In genomic region chr4:153116101-153116680, GRCh38 we compare ENCODE assay signal across 8 cellular contexts.
DNase-seq lines count a peak whose midpoint lies in the region; ATAC-seq and TF ChIP-seq lines count a peak whose summit lies in the region.

No MANE protein-coding gene starts in this region.

- peak overlapping the region; percentile 27 for H2BK20ac ChIP-seq in IMR-90 (ENCODE audit: low read depth, low read length)

- H3K27me3 Mint-ChIP-seq in CD4-positive, alpha-beta T cell, result no peaks in the 10 kb centered on the region

- H2BK120ac ChIP-seq in IMR-90 (ENCODE audit: low read depth, low read length), result peak overlapping the region; percentile 42

- H3K9me1 ChIP-seq in IMR-90 (ENCODE audit: insufficient read depth, low read length), result peaks cover 6% of the 10 kb centered on the region

- H3K4me3 ChIP-seq in IMR-90 (ENCODE audit: insufficient read depth, low read depth, low read length) (no peak overlapping the region), coronary artery (peak overlapping the region; percentile 55), ovary (peak overlapping the region; percentile 3), H7 (ENCODE audit: insufficient read depth, low read depth, low read length) (no peak overlapping the region)

- H3K36me3 ChIP-seq in IMR-90 (ENCODE audit: control insufficient read depth, insufficient read depth, low read length) (no peaks in the 10 kb centered on the region), ovary (no peaks in the 10 kb centered on the region), H7 (replicated peaks; ENCODE audit: control insufficient read depth, insufficient read depth, low read length) (no peaks in the 10 kb centered on the region)

- H2AK5ac ChIP-seq in IMR-90 (ENCODE audit: low read depth, low read length), result no peak overlapping the region; the same call in 1 of the 2 replicates

- CTCF ChIA-PET in CD4-positive, alpha-beta T cell (lab: Charles Lee), result interaction anchor here (0.7 to 9.1 kb wide), 3 partner anchors 12 to 517 kb away, joined by 3 to 77 read pairs (median 20); no protein-coding TSS in a partner anchor
- CTCF ChIA-PET in IMR-90 (lab: Yijun Ruan, JAX), result no interaction called here

- H3K14ac ChIP-seq in IMR-90 (replicated peaks; ENCODE audit: low read depth, low read length), result no peak overlapping the region

- dilution Hi-C loops in IMR-90 (cut with HindIII; ENCODE audit: low sequenced_read_pairs, unreplicated experiment), result no loop called here

- H4K91ac ChIP-seq in IMR-90 (ENCODE audit: insufficient read depth, low read depth, low read length), result no peak overlapping the region

- H3K4me3 Mint-ChIP-seq in CD4-positive, alpha-beta T cell, result no peak overlapping the region

- H4K8ac ChIP-seq in IMR-90 (ENCODE audit: low read depth in 2 of 2, low read length in 2 of 2), result 0 out of 4 replicates have a peak overlapping the region, but pooled peaks of 1 of the 2 experiments have one; percentile 23

- intact Hi-C loops in CD4-positive, alpha-beta T cell (cut with DNase I, micrococcal nuclease), result loop anchor here in 1 of 2 experiments (10.0 kb wide), 1 partner anchor 1011 kb away; no protein-coding TSS in a partner anchor
- intact Hi-C loops in IMR-90 (cut with micrococcal nuclease), result no loop called here
- intact Hi-C loops in ovary (cut with DNase I), result no loop called here

- no peaks in the 10 kb centered on the region for H3K9me3 Mint-ChIP-seq in CD4-positive, alpha-beta T cell

- POLR2A ChIA-PET in CD4-positive, alpha-beta T cell (lab: Charles Lee), result interaction anchor here (1.2 to 5.7 kb wide), 6 partner anchors 10 to 337 kb away, joined by 5 to 60 read pairs (median 9); partner anchors contain the start of genes ARFIP1 and TIGD4
- POLR2A ChIA-PET in IMR-90 (lab: Charles Lee; ENCODE audit: unreplicated experiment), result interaction anchor here (0.6 kb wide), 1 partner anchor 1100 kb away, joined by 6 read pairs; no protein-coding TSS in a partner anchor

- no peak for TF ChIP-seq EP300 in ovary (IDR thresholded peaks at IDR 0.05)

- H3K4me1 Mint-ChIP-seq in CD4-positive, alpha-beta T cell (ENCODE audit: low read depth), result peaks cover 10% of the 10 kb centered on the region

- no peaks in the 10 kb centered on the region; the same call in 1 of the 2 replicates for H4K20me1 ChIP-seq in IMR-90 (ENCODE audit: insufficient read depth, low read length)

- no peaks in the 10 kb centered on the region for H3K36me3 Mint-ChIP-seq in CD4-positive, alpha-beta T cell (ENCODE audit: low read depth)

- 90% methylated on average over 2 of the region's 6 CpGs; no CpG with 5 or more reads in 1 of the 2 experiments for WGBS in IMR-90 (ENCODE audit: extremely low coverage in 2 of 2, insufficient read length in 1 of 2), 2 experiments
- WGBS in ovary, 3 donors, result 57 to 64% (median 63%) methylated on average over 6 of the region's 6 CpGs

- H3K9ac ChIP-seq in IMR-90 (ENCODE audit: low read depth, low read length), result no peak overlapping the region

- in situ Hi-C loops in IMR-90 (cut with MboI; ENCODE audit: low sequenced_read_pairs) (no loop called here), ACHN (cut with HindIII; ENCODE audit: low pct_ligation_motif_present, low pct_unique_long_range_greater_than_20kb, low sequenced_read_pairs) (no loop called here)

- peak overlapping the region; percentile 80 for H3K4me2 ChIP-seq in IMR-90 (ENCODE audit: low read depth, low read length)

- peaks cover 11% of the 10 kb centered on the region for H3K4me1 ChIP-seq in IMR-90 (ENCODE audit: control insufficient read depth, insufficient read depth, low read length)
- no peaks in the 10 kb centered on the region for H3K4me1 ChIP-seq in ovary (ENCODE audit: insufficient read depth)

- TF ChIP-seq RAD21 in IMR-90 (IDR thresholded peaks at IDR 0.05; ENCODE audit: low read length), result no peak

- no peak overlapping the region for H3K18ac ChIP-seq in IMR-90 (ENCODE audit: low read depth, low read length)

- TF ChIP-seq CTCF in CD4-positive, alpha-beta T cell (IDR thresholded peaks at IDR 0.05), result no peak
- no peak for TF ChIP-seq CTCF in IMR-90 (conservative IDR thresholded peaks at IDR 0.05; ENCODE audit: low read depth, low read length)
- no peak for TF ChIP-seq CTCF in coronary artery (IDR thresholded peaks at IDR 0.05)
- TF ChIP-seq CTCF in ovary (IDR thresholded peaks at IDR 0.05), result no peak

- peak in 4 of 10 experiments; percentile 9 to 70 (median 13) for DNase-seq in CD4-positive, alpha-beta T cell
- DNase-seq in IMR-90 (no peak), coronary artery (ENCODE audit: low spot score) (no peak), ovary (no peak), ACHN (no peak), HuH-7 (ENCODE audit: low spot score) (no peak), DMS 273 treated with DMSO at 0.1 percent for 48 hours (lab: John Stamatoyannopoulos, UW) (no peak), H7 (no peak)

- no peak overlapping the region for H2AK9ac ChIP-seq in IMR-90 (replicated peaks; ENCODE audit: low read depth, low read length, poor library complexity)

- H3K4ac ChIP-seq in IMR-90 (ENCODE audit: low read depth, low read length), result no peak overlapping the region

- H3K9me3 ChIP-seq in CD4-positive, alpha-beta T cell (ENCODE audit: control insufficient read depth, low read length), result no peaks in the 10 kb centered on the region
- no peaks in the 10 kb centered on the region for H3K9me3 ChIP-seq in IMR-90 (ENCODE audit: control insufficient read depth, insufficient read depth, low read length)
- no peaks in the 10 kb centered on the region for H3K9me3 ChIP-seq in ovary

- no peak overlapping the region for H4K5ac ChIP-seq in IMR-90 (ENCODE audit: low read depth, low read length)

- no peak overlapping the region for H3K23ac ChIP-seq in IMR-90 (ENCODE audit: low read depth, low read length)

- no peak overlapping the region for H2BK5ac ChIP-seq in IMR-90 (ENCODE audit: low read depth, low read length, poor library complexity, severe bottlenecking)

- no peaks in the 10 kb centered on the region for H3K79me1 ChIP-seq in IMR-90 (ENCODE audit: low read depth in 1 of 2, low read length in 2 of 2)

- H2BK15ac ChIP-seq in IMR-90 (ENCODE audit: low read depth, low read length), result no peak overlapping the region

- no peak overlapping the region for H3K56ac ChIP-seq in IMR-90 (ENCODE audit: extremely low read depth, insufficient read depth, low read length)

- H2AFZ ChIP-seq in IMR-90 (replicated peaks; ENCODE audit: low read length, poor library complexity), result no peak overlapping the region

- no peak overlapping the region for H3K27ac Mint-ChIP-seq in CD4-positive, alpha-beta T cell

- H3K27ac ChIP-seq in CD4-positive, alpha-beta T cell (ENCODE audit: low read depth, low read length), result peak overlapping the region; percentile 66
- H3K27ac ChIP-seq in IMR-90 (ENCODE audit: insufficient read depth, low read length) (no peak overlapping the region), coronary artery (peak overlapping the region; percentile 52 to 81), ovary (no peak overlapping the region)

- TF ChIP-seq POLR2A in IMR-90 (IDR thresholded peaks at IDR 0.05; ENCODE audit: low read depth, low read length) (no peak), ovary (IDR thresholded peaks at IDR 0.05) (no peak)

- ATAC-seq in CD4-positive, alpha-beta T cell (ENCODE audit: poor library complexity), result peak; percentile 59
- no peak for ATAC-seq in IMR-90 (ENCODE audit: low read depth)

- no TSS peak for BruUV-seq in IMR-90 (replicated peaks; lab: Mats Ljungman, UMichigan)

- no peaks in the 10 kb centered on the region for H3K27me3 ChIP-seq in CD4-positive, alpha-beta T cell (ENCODE audit: control insufficient read depth, insufficient read depth, low read length)
- H3K27me3 ChIP-seq in IMR-90 (ENCODE audit: control insufficient read depth, insufficient read depth, low read length), result peaks cover 17% of the 10 kb centered on the region
- H3K27me3 ChIP-seq in ovary, result no peaks in the 10 kb centered on the region
- H3K27me3 ChIP-seq in H7 (ENCODE audit: control insufficient read depth, insufficient read depth, low read length), result no peaks in the 10 kb centered on the region

TF ChIP-seq in IMR-90, 13 proteins besides CTCF, POLR2A, EP300 and RAD21:
- TF ChIP-seq SMC3 (IDR thresholded peaks at IDR 0.05; ENCODE audit: low read depth, low read length) (no peak), CHD1 (IDR thresholded peaks at IDR 0.05; ENCODE audit: low read depth, low read length) (no peak), RCOR1 (IDR thresholded peaks at IDR 0.05; ENCODE audit: insufficient replicate concordance, low read length) (no peak), MAZ (IDR thresholded peaks at IDR 0.05; ENCODE audit: borderline replicate concordance, low read depth, low read length) (no peak), NFE2L2 (IDR thresholded peaks at IDR 0.05; ENCODE audit: low read depth, low read length) (no peak), CEBPB (IDR thresholded peaks at IDR 0.05; ENCODE audit: low read depth, low read length) (no peak), USF2 (IDR thresholded peaks at IDR 0.05; ENCODE audit: low read depth, low read length) (no peak), MXI1 (IDR thresholded peaks at IDR 0.05; ENCODE audit: borderline replicate concordance, low read depth, low read length) (no peak), FOS (IDR thresholded peaks at IDR 0.05; ENCODE audit: low read depth, low read length) (no peak), MAFK (IDR thresholded peaks at IDR 0.05; ENCODE audit: low read depth, low read length) (no peak), BHLHE40 (IDR thresholded peaks at IDR 0.05; ENCODE audit: low read depth, low read length) (no peak), RFX5 (IDR thresholded peaks at IDR 0.05; ENCODE audit: low read depth, low read length) (no peak)
- TF ChIP-seq, protein P1, sequence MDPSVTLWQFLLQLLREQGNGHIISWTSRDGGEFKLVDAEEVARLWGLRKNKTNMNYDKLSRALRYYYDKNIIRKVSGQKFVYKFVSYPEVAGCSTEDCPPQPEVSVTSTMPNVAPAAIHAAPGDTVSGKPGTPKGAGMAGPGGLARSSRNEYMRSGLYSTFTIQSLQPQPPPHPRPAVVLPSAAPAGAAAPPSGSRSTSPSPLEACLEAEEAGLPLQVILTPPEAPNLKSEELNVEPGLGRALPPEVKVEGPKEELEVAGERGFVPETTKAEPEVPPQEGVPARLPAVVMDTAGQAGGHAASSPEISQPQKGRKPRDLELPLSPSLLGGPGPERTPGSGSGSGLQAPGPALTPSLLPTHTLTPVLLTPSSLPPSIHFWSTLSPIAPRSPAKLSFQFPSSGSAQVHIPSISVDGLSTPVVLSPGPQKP (IDR thresholded peaks at IDR 0.05; ENCODE audit: borderline replicate concordance, low read depth, low read length), result no peak
TF ChIP-seq in IMR-90: peak in this region for 0.

Comparison
In these comparisons a context has a peak if more than half of its experiments do, and no peak if none do; other contexts are left out.
1. H3K27ac ChIP-seq: peak in CD4-positive, alpha-beta T cell (single experiment) and coronary artery (2 of 2); none in IMR-90 (single experiment) and ovary (0 of 2).
2. H3K4me3 ChIP-seq: peak in coronary artery (single experiment) and ovary (single experiment); none in IMR-90 (single experiment) and H7 (single experiment).